In the genomic region with DNA sequence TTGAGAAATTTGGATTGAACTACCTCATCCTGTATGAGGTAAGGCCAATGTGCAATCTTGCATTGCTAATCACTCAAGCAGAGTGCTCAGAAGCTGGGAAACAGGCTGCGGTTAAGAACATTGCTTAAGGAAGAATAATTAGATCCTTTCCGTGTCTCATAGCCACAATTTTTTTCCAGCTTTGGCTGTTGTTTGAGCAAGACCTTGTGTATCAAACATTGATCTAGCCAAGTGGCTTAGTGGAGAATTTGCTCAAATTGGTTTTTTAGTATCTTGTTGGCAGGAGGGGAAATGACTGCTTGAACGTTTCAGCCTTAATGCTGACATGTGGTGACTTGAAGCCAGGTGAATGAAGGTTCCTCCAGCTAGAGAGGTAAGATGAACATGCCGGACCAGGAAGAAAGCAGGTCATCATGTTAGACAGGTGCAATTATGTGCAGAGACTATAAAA, we compare ENCODE assay signal across 1 cellular context.
TF ChIP-seq lines count a peak whose summit lies in the region.

No MANE protein-coding gene starts in this region.

TF ChIP-seq in Ishikawa, 13 proteins besides CTCF, POLR2A, EP300 and RAD21 (continued from another document):
- no peak for TF ChIP-seq CREB1 (IDR thresholded peaks at IDR 0.05; ENCODE audit: low read depth)
- TF ChIP-seq EGR1 (IDR thresholded peaks at IDR 0.05) = no peak
- TF ChIP-seq REST (IDR thresholded peaks at IDR 0.05; ENCODE audit: low read depth) = no peak
- TF ChIP-seq TCF12 (IDR thresholded peaks at IDR 0.05; ENCODE audit: low read depth) = peak; percentile 72
- TF ChIP-seq ZBTB7A (IDR thresholded peaks at IDR 0.05; ENCODE audit: low read depth) = no peak
- TF ChIP-seq YY1 (IDR thresholded peaks at IDR 0.05; ENCODE audit: low read depth) = no peak
TF ChIP-seq in Ishikawa: peak in this region for 6.
